31 cellular contexts compared by ENCODE assay signal in the genomic region with DNA sequence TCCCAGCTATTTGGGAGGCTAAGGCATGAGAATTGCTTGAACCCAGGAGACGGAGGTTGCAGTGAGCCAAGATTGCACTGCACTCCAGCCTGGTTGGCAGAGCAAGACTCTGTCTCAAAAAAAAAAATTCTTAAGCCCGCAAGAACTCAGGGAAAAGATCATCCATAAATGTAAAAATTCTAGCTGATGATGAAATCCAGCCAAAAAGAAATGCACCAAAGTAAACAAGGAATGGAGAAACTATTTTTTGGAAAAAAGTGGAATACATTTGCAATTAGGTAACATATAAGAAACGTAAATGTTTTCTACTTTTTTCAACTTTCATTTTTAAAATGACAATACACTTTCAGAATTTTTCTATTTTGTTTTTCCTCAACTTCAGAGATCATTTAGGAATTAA.
A peak's percentile ranks its signal among the peaks of the same experiment; 100 is the strongest.
DNase-seq lines count a peak whose midpoint lies in the region; ATAC-seq, FAIRE-seq and TF ChIP-seq lines count a peak whose summit lies in the region.
"Had no signal": no experiment of that assay in that cellular context is flagged by ENCODE, and none has a peak within 500 bp of the region (broad histone marks: within the 10 kb centered on the region; RNA-seq: fewer than 3 reads in every experiment).

No MANE protein-coding gene starts in this region.

- no peak overlapping the region for H3K9ac ChIP-seq in K562 (ENCODE audit: insufficient read depth in 1 of 2, low read depth in 2 of 2, low read length in 2 of 2)

- peaks cover 10% of the 10 kb centered on the region for H3K36me3 Mint-ChIP-seq in T-helper 1 cell treated with Interleukin-12 subunit alpha and Interleukin-12 subunit beta and Interleukin-4 antibody, amounts not matched to agents 30 μg/mL and 1 μg/mL, for 36 hours (ENCODE audit: low read depth)
- peaks cover 21% of the 10 kb centered on the region for H3K36me3 Mint-ChIP-seq in activated CD8-positive, alpha-beta T cell treated with anti-CD3 and anti-CD28 coated beads for 36 hours (ENCODE audit: low read depth)
- H3K36me3 Mint-ChIP-seq: naive B cell had no signal

- no peak for TF ChIP-seq POLR2A in K562 (conservative IDR thresholded peaks at IDR 0.05)

- no peak for TF ChIP-seq RAD21 in K562 (CRISPR knock-in tag; conservative IDR thresholded peaks at IDR 0.05 in 1 of 2, IDR thresholded peaks at IDR 0.05 in 1 of 2)

- no peaks in the 10 kb centered on the region for H3K9me3 Mint-ChIP-seq in T-helper 1 cell treated with Interleukin-12 subunit alpha and Interleukin-12 subunit beta and Interleukin-4 antibody, amounts not matched to agents 30 μg/mL and 1 μg/mL, for 36 hours
- no peaks in the 10 kb centered on the region for H3K9me3 Mint-ChIP-seq in activated CD8-positive, alpha-beta T cell treated with anti-CD3 and anti-CD28 coated beads for 36 hours
- H3K9me3 Mint-ChIP-seq: CD4-positive, alpha-beta T cell; mesothelial cell of epicardium; naive B cell; stimulated activated memory B cell treated with anti-CD40 and anti-IgM and Interleukin-4, amounts not matched to agents 10 μg/mL and 1 μg/mL and 100 μg/mL, for 72 hours had no signal

- no peaks in the 10 kb centered on the region for H3K9me3 ChIP-seq in K562 (replicated peaks; ENCODE audit: control insufficient read depth, insufficient read depth, low read depth, low read length)
- H3K9me3 ChIP-seq: psoas muscle, testis had no signal

- peaks cover 24% of the 10 kb centered on the region for H3K4me1 Mint-ChIP-seq in T-helper 1 cell treated with Interleukin-12 subunit alpha and Interleukin-12 subunit beta and Interleukin-4 antibody, amounts not matched to agents 30 μg/mL and 1 μg/mL, for 36 hours (ENCODE audit: low read depth)
- H3K4me1 Mint-ChIP-seq in activated CD8-positive, alpha-beta T cell treated with anti-CD3 and anti-CD28 coated beads for 36 hours (ENCODE audit: low read depth), result peaks cover 77% of the 10 kb centered on the region

- no peak for TF ChIP-seq CTCF in activated CD8-positive, alpha-beta T cell treated with anti-CD3 and anti-CD28 coated beads for 36 hours (IDR thresholded peaks at IDR 0.05)
- no peak for TF ChIP-seq CTCF in K562 (IDR thresholded peaks at IDR 0.05 in 2 of 3, conservative IDR thresholded peaks at IDR 0.05 in 1 of 3; ENCODE audit: insufficient read depth in 2 of 3, low read depth in 1 of 3, low read length in 3 of 3)
- TF ChIP-seq CTCF in dorsolateral prefrontal cortex (IDR thresholded peaks at IDR 0.05 in 54 of 56, conservative IDR thresholded peaks at IDR 0.05 in 2 of 56; ENCODE audit: low read depth in 1 of 56, partially characterized antibody in 56 of 56), result no peak

- intact Hi-C loops in activated CD8-positive, alpha-beta T cell treated with anti-CD3 and anti-CD28 coated beads for 36 hours (cut with micrococcal nuclease), result no loop called here
- intact Hi-C loops in K562 (cut with micrococcal nuclease) (no loop called here), dorsolateral prefrontal cortex (cut with DNase I) (no loop called here)

- BruUV-seq in K562 (replicated peaks; lab: Mats Ljungman, UMichigan), result no TSS peak

- no peaks in the 10 kb centered on the region for H3K9me1 ChIP-seq in K562 (ENCODE audit: control insufficient read depth, insufficient read depth, low read length)

- TF ChIP-seq EP300 in K562 (IDR thresholded peaks at IDR 0.05; ENCODE audit: low read length), result no peak

- no peak overlapping the region for H3K4me3 ChIP-seq in K562
- H3K4me3 ChIP-seq in dorsolateral prefrontal cortex, result no peak overlapping the region
- H3K4me3 ChIP-seq: psoas muscle, testis had no signal

- H3K4me2 ChIP-seq in K562 (ENCODE audit: insufficient read depth, low read length), result no peak overlapping the region

- H3K4me3 Mint-ChIP-seq in T-helper 1 cell treated with Interleukin-12 subunit alpha and Interleukin-12 subunit beta and Interleukin-4 antibody, amounts not matched to agents 30 μg/mL and 1 μg/mL, for 36 hours, result no peak overlapping the region
- H3K4me3 Mint-ChIP-seq in activated CD8-positive, alpha-beta T cell treated with anti-CD3 and anti-CD28 coated beads for 36 hours, result peak overlapping the region; percentile 33
- H3K4me3 Mint-ChIP-seq: CD4-positive, alpha-beta T cell; mesothelial cell of epicardium; naive B cell; stimulated activated memory B cell treated with anti-CD40 and anti-IgM and Interleukin-4, amounts not matched to agents 10 μg/mL and 1 μg/mL and 100 μg/mL, for 72 hours had no signal

- CTCF ChIA-PET in activated CD8-positive, alpha-beta T cell treated with anti-CD3 and anti-CD28 coated beads for 36 hours (lab: Charles Lee), result interaction anchor here (1.1 to 2.4 kb wide), 8 partner anchors 8 to 210 kb away, joined by 3 to 11 read pairs (median 6); no protein-coding TSS in a partner anchor
- CTCF ChIA-PET in K562 (lab: Yijun Ruan, JAX; ENCODE audit: low intra/inter-chr PET ratio), result no interaction called here

- POLR2A ChIA-PET in activated CD8-positive, alpha-beta T cell treated with anti-CD3 and anti-CD28 coated beads for 36 hours (lab: Charles Lee), result interaction anchor here (0.7 to 1.9 kb wide), 6 partner anchors 12 to 525 kb away, joined by 3 to 7 read pairs (median 4); no protein-coding TSS in a partner anchor
- POLR2A ChIA-PET in K562 (lab: Yijun Ruan, JAX), result interaction anchor here (1.6 kb wide), 1 partner anchor 9 kb away, joined by 4 read pairs; no protein-coding TSS in a partner anchor

- H3K27ac ChIP-seq in K562 (ENCODE audit: extremely low read depth, low read depth, low read length) (no peak overlapping the region), dorsolateral prefrontal cortex (no peak overlapping the region)
- H3K27ac ChIP-seq: 22Rv1, epithelial cell of prostate, psoas muscle, testis had no signal

- no peak for DNase-seq in T-helper 1 cell
- DNase-seq in activated CD8-positive, alpha-beta T cell treated with anti-CD3 and anti-CD28 coated beads for 36 hours, result no peak
- DNase-seq in K562 (ENCODE audit: extremely low read depth in 1 of 4, low spot score in 3 of 4), result no peak
- no peak for DNase-seq in activated effector memory CD4-positive, alpha-beta T cell treated with Interleukin-2 at 50 U/mL for 16 hours
- no peak for DNase-seq in dorsolateral prefrontal cortex
- DNase-seq: activated CD4-positive, CD25-positive, alpha-beta regulatory T cell; activated CD8-positive, alpha-beta memory T cell treated with anti-CD3 and anti-CD28 coated beads for 24 hours; amygdala; CD4-positive, alpha-beta T cell; EL; foreskin fibroblast; head of caudate nucleus; kidney; naive B cell; NCI-H1105; NCI-H2029; NCI-H69; nucleus accumbens; psoas muscle; SIG-M5; stimulated activated CD4-positive, alpha-beta T cell treated with anti-CD3 and anti-CD28 coated beads, Interleukin-4, amount 100 ng/mL, for 4 hours; testis had no signal

- no peak overlapping the region for H2AFZ ChIP-seq in K562 (ENCODE audit: low read depth, low read length)

- H3K36me3 ChIP-seq in K562 (ENCODE audit: control insufficient read depth, insufficient read depth, low read length), result peaks cover 11% of the 10 kb centered on the region; the same call in 1 of the 3 replicates

- ATAC-seq in activated CD8-positive, alpha-beta T cell treated with anti-CD3 and anti-CD28 coated beads for 36 hours, result no peak
- ATAC-seq in K562, result no peak
- ATAC-seq in GM21515 (IDR thresholded peaks at IDR 0.05; ENCODE audit: unreplicated experiment), result no peak
- ATAC-seq: psoas muscle; stimulated activated memory B cell treated with anti-CD40 and anti-IgM and Interleukin-4, amounts not matched to agents 10 μg/mL and 1 μg/mL and 100 μg/mL, for 72 hours had no signal

- WGBS in K562 (ENCODE audit: insufficient coverage, low coverage, missing lambda C conversion rate), result 95% methylated on average over 3 of the region's 3 CpGs

- H3K27me3 ChIP-seq in K562 (ENCODE audit: control insufficient read depth in 2 of 2, insufficient read depth in 2 of 2, low read length in 2 of 2), result no peaks in the 10 kb centered on the region
- H3K27me3 ChIP-seq in dorsolateral prefrontal cortex, result no peaks in the 10 kb centered on the region
- H3K27me3 ChIP-seq: testis had no signal

- FAIRE-seq in A204.1 (lab: Jason Lieb, UNC), result peak; percentile 34
- FAIRE-seq in K562 (lab: Jason Lieb, UNC), result no peak
- FAIRE-seq: H1, kidney, RCC 7860 had no signal

- H3K4me1 ChIP-seq in K562 (replicated peaks in 1 of 2; ENCODE audit: control insufficient read depth in 2 of 2, insufficient read depth in 2 of 2, low read length in 2 of 2), result peaks cover 3 to 8% of the 10 kb centered on the region in 2 experiments; a peak in 4 of 5 replicates
- H3K4me1 ChIP-seq: testis had no signal

- H3K79me2 ChIP-seq in K562 (ENCODE audit: control insufficient read depth, insufficient read depth, low read length), result peaks cover 50% of the 10 kb centered on the region

- in situ Hi-C loops in K562 (cut with MboI), result no loop called here

- H3K27me3 Mint-ChIP-seq in T-helper 1 cell treated with Interleukin-12 subunit alpha and Interleukin-12 subunit beta and Interleukin-4 antibody, amounts not matched to agents 30 μg/mL and 1 μg/mL, for 36 hours (ENCODE audit: low read depth), result no peaks in the 10 kb centered on the region
- H3K27me3 Mint-ChIP-seq in activated CD8-positive, alpha-beta T cell treated with anti-CD3 and anti-CD28 coated beads for 36 hours, result no peaks in the 10 kb centered on the region
- H3K27me3 Mint-ChIP-seq: CD4-positive, alpha-beta T cell; naive B cell; stimulated activated memory B cell treated with anti-CD40 and anti-IgM and Interleukin-4, amounts not matched to agents 10 μg/mL and 1 μg/mL and 100 μg/mL, for 72 hours had no signal

- peak overlapping the region; percentile 17 for H3K27ac Mint-ChIP-seq in T-helper 1 cell treated with Interleukin-12 subunit alpha and Interleukin-12 subunit beta and Interleukin-4 antibody, amounts not matched to agents 30 μg/mL and 1 μg/mL, for 36 hours
- peak overlapping the region; percentile 80 for H3K27ac Mint-ChIP-seq in activated CD8-positive, alpha-beta T cell treated with anti-CD3 and anti-CD28 coated beads for 36 hours
- H3K27ac Mint-ChIP-seq: stimulated activated memory B cell treated with anti-CD40 and anti-IgM and Interleukin-4, amounts not matched to agents 10 μg/mL and 1 μg/mL and 100 μg/mL, for 72 hours had no signal

- 0 out of 2 replicates have a peak, but pooled peaks cover 3% of the 10 kb centered on the region for H4K20me1 ChIP-seq in K562 (replicated peaks; ENCODE audit: control insufficient read depth, insufficient read depth, low read length)

TF ChIP-seq in K562, 482 proteins besides CTCF, POLR2A, EP300 and RAD21 (continues in another document):
- TF ChIP-seq ZNF354B (CRISPR knock-in tag; IDR thresholded peaks at IDR 0.05) (no peak), ZNF146 (CRISPR knock-in tag; IDR thresholded peaks at IDR 0.05; ENCODE audit: unreplicated experiment) (no peak), GABPB1 (CRISPR knock-in tag; IDR thresholded peaks at IDR 0.05) (no peak)
